ENCODE assay signal across 30 cellular contexts in the genomic region with DNA sequence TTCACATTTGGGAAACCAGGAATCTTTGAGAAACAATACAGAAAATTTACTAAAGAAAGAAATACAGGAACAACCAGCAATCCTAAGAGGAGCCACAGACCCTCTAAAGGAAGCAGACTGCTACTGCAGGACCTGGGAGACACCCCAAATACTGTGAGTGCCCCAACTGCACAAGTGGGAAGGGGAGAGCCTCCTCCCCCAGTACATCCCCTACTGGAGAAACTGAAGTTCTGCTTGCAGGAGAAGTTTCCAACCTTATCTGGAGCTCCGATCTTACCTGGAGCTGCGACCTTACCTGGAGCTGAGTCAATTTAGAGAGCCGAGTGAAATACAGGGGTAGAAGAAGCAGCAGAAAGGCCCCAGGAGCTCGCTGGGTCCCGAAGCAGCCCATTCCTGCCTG.
"Had no signal": no experiment of that assay in that cellular context is flagged by ENCODE, and none has a peak within 500 bp of the region (broad histone marks: within the 10 kb centered on the region; RNA-seq: fewer than 3 reads in every experiment).

No MANE protein-coding gene starts in this region.

- DNase-seq: activated CD4-positive, alpha-beta memory T cell treated with anti-CD3 and anti-CD28 coated beads, Interleukin-2, amount 10 ng/mL, durations not matched to agents 7 days and 5 days; activated CD4-positive, alpha-beta T cell treated with anti-CD3 and anti-CD28 coated beads, Interleukin-2, amount 10 ng/mL, durations not matched to agents 7 days and 5 days; activated CD4-positive, CD25-positive, alpha-beta regulatory T cell treated with anti-CD3 and anti-CD28 coated beads, Interleukin-2, amount 50 U/mL, for 72 hours; activated gamma-delta T cell treated with Interleukin-2 at 50 U/mL for 16 hours; activated naive CD4-positive, alpha-beta T cell treated with anti-CD3 and anti-CD28 coated beads, Interleukin-2, amount 50 U/mL, for 16 hours; activated T-cell treated with anti-CD3 and anti-CD28 coated beads, Interleukin-2, amount 50 U/mL, for 4 hours; amniotic stem cell; central memory CD4-positive, alpha-beta T cell; gastrocnemius medialis; immature natural killer cell; kidney; midbrain; naive thymus-derived CD4-positive, alpha-beta T cell; posterior cingulate gyrus; right cardiac atrium; stimulated activated CD4-positive, alpha-beta T cell treated with anti-CD3 and anti-CD28 coated beads, Interleukin-15, amount 100 ng/mL, for 24 hours; stimulated activated CD4-positive, alpha-beta T cell treated with anti-CD3 and anti-CD28 coated beads, Interleukin-2, amount 100 ng/mL, for 24 hours; stimulated activated naive CD4-positive, alpha-beta T cell; T-helper 9 cell; tibial artery; upper lobe of right lung had no signal

- H3K27me3 Mint-ChIP-seq: activated CD4-positive, alpha-beta memory T cell treated with anti-CD3 and anti-CD28 coated beads, Interleukin-2, amount 10 ng/mL, durations not matched to agents 7 days and 5 days; activated CD4-positive, alpha-beta T cell treated with anti-CD3 and anti-CD28 coated beads, Interleukin-2, amount 10 ng/mL, durations not matched to agents 7 days and 5 days; activated T-helper 17 cell treated with anti-CD3 and anti-CD28 coated beads, Interleukin-2, amount 50 U/mL, for 72 hours; dendritic cell treated with granulocyte-macrophage colony-stimulating factor and Interleukin-4, amounts not matched to agents 40 ng/mL and 50 ng/mL, for 4 days had no signal

- H3K4me3 Mint-ChIP-seq: activated CD4-positive, alpha-beta memory T cell treated with anti-CD3 and anti-CD28 coated beads, Interleukin-2, amount 10 ng/mL, durations not matched to agents 7 days and 5 days; activated CD4-positive, alpha-beta T cell treated with anti-CD3 and anti-CD28 coated beads, Interleukin-2, amount 10 ng/mL, durations not matched to agents 7 days and 5 days; activated T-cell treated with anti-CD3 and anti-CD28 coated beads, Interleukin-2, amount 50 U/mL, for 4 hours; activated T-helper 17 cell treated with anti-CD3 and anti-CD28 coated beads, Interleukin-2, amount 50 U/mL, for 72 hours; dendritic cell treated with granulocyte-macrophage colony-stimulating factor and Interleukin-4, amounts not matched to agents 40 ng/mL and 50 ng/mL, for 4 days; immature natural killer cell; naive thymus-derived CD4-positive, alpha-beta T cell; T-helper 1 cell treated with Interleukin-12 subunit alpha and Interleukin-12 subunit beta and Interleukin-4 antibody, amounts not matched to agents 30 μg/mL and 1 μg/mL, for 36 hours had no signal

- H3K4me2 ChIP-seq: hepatocyte had no signal

- H3K27ac Mint-ChIP-seq: activated CD4-positive, alpha-beta memory T cell treated with anti-CD3 and anti-CD28 coated beads, Interleukin-2, amount 10 ng/mL, durations not matched to agents 7 days and 5 days; activated CD4-positive, alpha-beta T cell treated with anti-CD3 and anti-CD28 coated beads, Interleukin-2, amount 10 ng/mL, durations not matched to agents 7 days and 5 days; activated T-helper 17 cell treated with anti-CD3 and anti-CD28 coated beads, Interleukin-2, amount 50 U/mL, for 72 hours; dendritic cell treated with granulocyte-macrophage colony-stimulating factor and Interleukin-4, amounts not matched to agents 40 ng/mL and 50 ng/mL, for 4 days; immature natural killer cell; naive thymus-derived CD4-positive, alpha-beta T cell; T-helper 1 cell treated with Interleukin-12 subunit alpha and Interleukin-12 subunit beta and Interleukin-4 antibody, amounts not matched to agents 30 μg/mL and 1 μg/mL, for 36 hours had no signal

- H3K27me3 ChIP-seq: breast epithelium, gastrocnemius medialis, hepatocyte, suprapubic skin, tibial artery, upper lobe of right lung had no signal

- H3K4me3 ChIP-seq: breast epithelium, gastrocnemius medialis, hepatocyte, suprapubic skin, tibial artery, upper lobe of right lung had no signal

- FAIRE-seq: kidney, TTC549 had no signal

- H3K9me3 Mint-ChIP-seq: activated CD4-positive, alpha-beta memory T cell treated with anti-CD3 and anti-CD28 coated beads, Interleukin-2, amount 10 ng/mL, durations not matched to agents 7 days and 5 days; T-helper 1 cell treated with Interleukin-12 subunit alpha and Interleukin-12 subunit beta and Interleukin-4 antibody, amounts not matched to agents 30 μg/mL and 1 μg/mL, for 36 hours had no signal

- H3K4me1 ChIP-seq: breast epithelium, gastrocnemius medialis, tibial artery, upper lobe of right lung had no signal

- H3K36me3 ChIP-seq: breast epithelium, gastrocnemius medialis, suprapubic skin, tibial artery, upper lobe of right lung had no signal

- ATAC-seq: activated T-cell treated with anti-CD3 and anti-CD28 coated beads, Interleukin-2, amount 50 U/mL, for 4 hours; activated T-helper 17 cell treated with anti-CD3 and anti-CD28 coated beads, Interleukin-2, amount 50 U/mL, for 72 hours; gastrocnemius medialis; naive thymus-derived CD4-positive, alpha-beta T cell; right cardiac atrium; upper lobe of right lung had no signal

- H3K9me3 ChIP-seq: breast epithelium, gastrocnemius medialis, suprapubic skin, tibial artery, upper lobe of right lung had no signal

- H3K79me2 ChIP-seq: hepatocyte had no signal

- H3K27ac ChIP-seq: breast epithelium, epithelial cell of prostate, gastrocnemius medialis, hepatocyte, suprapubic skin, tibial artery, upper lobe of right lung, VCaP had no signal

- H2AFZ ChIP-seq: hepatocyte had no signal

- H3K4me1 Mint-ChIP-seq: activated CD4-positive, alpha-beta memory T cell treated with anti-CD3 and anti-CD28 coated beads, Interleukin-2, amount 10 ng/mL, durations not matched to agents 7 days and 5 days; activated CD4-positive, alpha-beta T cell treated with anti-CD3 and anti-CD28 coated beads, Interleukin-2, amount 10 ng/mL, durations not matched to agents 7 days and 5 days; activated T-helper 17 cell treated with anti-CD3 and anti-CD28 coated beads, Interleukin-2, amount 50 U/mL, for 72 hours; immature natural killer cell; naive thymus-derived CD4-positive, alpha-beta T cell had no signal
